31 cellular contexts compared by ENCODE assay signal in the genomic region with DNA sequence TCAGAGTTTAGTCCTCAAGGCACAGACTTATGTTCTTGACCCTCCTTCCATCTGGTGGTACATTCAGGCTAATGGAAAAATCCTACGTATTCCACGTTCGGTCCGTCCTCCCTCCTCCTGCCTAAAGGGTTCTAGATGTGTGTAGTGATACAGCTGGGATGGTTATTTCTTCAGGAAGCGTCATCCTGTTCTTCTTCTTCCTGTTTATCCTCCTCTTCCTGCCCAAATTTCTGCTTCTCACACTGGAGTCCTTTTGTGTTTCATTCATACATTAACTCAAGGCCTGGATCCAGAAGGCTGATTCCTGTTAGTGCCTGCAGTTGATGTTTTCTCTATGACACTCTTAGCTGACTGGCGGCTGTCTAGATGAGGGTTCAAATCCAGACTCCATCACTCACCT. TPM values are rescaled to one million over a fixed set of nuclear protein-coding genes. Genes with fewer than 3 reads are reported as not detected.
DNase-seq lines count a peak whose midpoint lies in the region; ATAC-seq, FAIRE-seq and TF ChIP-seq lines count a peak whose summit lies in the region.
"Had no signal": no experiment of that assay in that cellular context is flagged by ENCODE, and none has a peak within 500 bp of the region (broad histone marks: within the 10 kb centered on the region; RNA-seq: fewer than 3 reads in every experiment).

No MANE protein-coding gene starts in this region.

- H2AFZ ChIP-seq in H1 (ENCODE audit: low read length) (no peak overlapping the region), hepatocyte (no peak overlapping the region), GM23338 (no peak overlapping the region)

- H2AK5ac ChIP-seq in H1 (ENCODE audit: low read depth, low read length): no peak overlapping the region

- H3K79me2 ChIP-seq in H1 (ENCODE audit: control insufficient read depth in 1 of 2, insufficient read depth in 2 of 2, low read length in 2 of 2) (no peaks in the 10 kb centered on the region), hepatocyte (peaks cover 13% of the 10 kb centered on the region), GM23338 (replicated peaks; ENCODE audit: insufficient read depth) (no peaks in the 10 kb centered on the region)

- peak overlapping the region; percentile 10 for H4K91ac ChIP-seq in H1 (replicated peaks; ENCODE audit: insufficient read length, low read length)

- no peak overlapping the region for H3K4me2 ChIP-seq in H1 (ENCODE audit: insufficient read depth in 1 of 2, low read depth in 2 of 2, low read length in 2 of 2)
- H3K4me2 ChIP-seq in hepatocyte: no peak overlapping the region
- no peak overlapping the region for H3K4me2 ChIP-seq in GM23338
- H3K4me2 ChIP-seq: BLaER1 had no signal

- H3K27ac Mint-ChIP-seq in activated T-helper 2 cell treated with anti-CD3 and anti-CD28 coated beads, Interferon-gamma antibody, Interleukin-2, Interleukin-4, amounts not matched to agents 10 μg/mL and 5 μg/mL and 100 μg/mL, durations not matched to agents 14 hours and 24 hours and 36 hours: no peak overlapping the region
- H3K27ac Mint-ChIP-seq in GM23338: no peak overlapping the region
- H3K27ac Mint-ChIP-seq: CD4-positive, alpha-beta memory T cell; CD4-positive, CD25-positive, alpha-beta regulatory T cell; CD8-positive, alpha-beta memory T cell had no signal

- CTCF ChIA-PET in H1 (lab: Charles Lee; ENCODE audit: partially characterized antibody): interaction anchor here (1.1 to 1.6 kb wide), 3 partner anchors 11 to 26 kb away, joined by 3 to 7 read pairs (median 6); no protein-coding TSS in a partner anchor

- DNase-seq in H1 (ENCODE audit: low read depth in 1 of 2, low spot score in 2 of 2): peak in 1 of 2 experiments; percentile 39
- DNase-seq in hepatocyte (ENCODE audit: low spot score): no peak
- no peak for DNase-seq in activated T-helper 2 cell treated with anti-CD3 and anti-CD28 coated beads, Interferon-gamma antibody, Interleukin-2, Interleukin-4, amounts not matched to agents 10 μg/mL and 5 μg/mL and 100 μg/mL, durations not matched to agents 14 hours and 24 hours and 36 hours (ENCODE audit: low spot score)
- no peak for DNase-seq in GM23338 (ENCODE audit: low spot score)
- no peak for DNase-seq in activated CD4-positive, alpha-beta T cell treated with anti-CD3 and anti-CD28 coated beads for 4 hours
- DNase-seq: 8988T; ACHN; BE2C; CD4-positive, alpha-beta memory T cell; CD4-positive, CD25-positive, alpha-beta regulatory T cell; CD8-positive, alpha-beta memory T cell; COR-L47; DMS153; DMS79; DND-41; EL; GDM1 had no signal

- H2BK5ac ChIP-seq in H1 (ENCODE audit: low read depth, low read length): no peak overlapping the region

- peaks cover 0 to 10% (median 5%) of the 10 kb centered on the region in 4 experiments; a peak in 6 of 7 replicates for H3K4me1 ChIP-seq in H1 (replicated peaks in 1 of 4; ENCODE audit: control insufficient read depth in 3 of 4, insufficient read depth in 4 of 4, low read length in 3 of 4)
- peaks cover 43% of the 10 kb centered on the region for H3K4me1 ChIP-seq in hepatocyte (ENCODE audit: insufficient read depth)
- H3K4me1 ChIP-seq in GM23338 (ENCODE audit: insufficient read depth): peaks cover 16% of the 10 kb centered on the region
- H3K4me1 ChIP-seq: BE2C had no signal

- TF ChIP-seq POLR2A in H1 (IDR thresholded peaks at IDR 0.05; ENCODE audit: control extremely low read depth in 1 of 2, low read depth in 2 of 2, low read length in 2 of 2): no peak

- no peaks in the 10 kb centered on the region for H3K36me3 Mint-ChIP-seq in activated T-helper 2 cell treated with anti-CD3 and anti-CD28 coated beads, Interferon-gamma antibody, Interleukin-2, Interleukin-4, amounts not matched to agents 10 μg/mL and 5 μg/mL and 100 μg/mL, durations not matched to agents 14 hours and 24 hours and 36 hours (ENCODE audit: low read depth)
- H3K36me3 Mint-ChIP-seq in GM23338 (ENCODE audit: low read depth): no peaks in the 10 kb centered on the region; the same call in 2 of the 3 replicates
- H3K36me3 Mint-ChIP-seq: CD14-positive monocyte; CD4-positive, alpha-beta memory T cell; CD8-positive, alpha-beta memory T cell had no signal

- H3K27me3 ChIP-seq in H1 (replicated peaks in 1 of 4; ENCODE audit: control insufficient read depth in 3 of 4, extremely low read depth in 1 of 4, insufficient read depth in 3 of 4, low read length in 3 of 4): peaks cover 0 to 4% (median 0%) of the 10 kb centered on the region in 4 experiments; a peak in 2 of 7 replicates
- no peaks in the 10 kb centered on the region for H3K27me3 ChIP-seq in hepatocyte
- no peaks in the 10 kb centered on the region for H3K27me3 ChIP-seq in GM23338 (ENCODE audit: insufficient read depth)
- H3K27me3 ChIP-seq: BE2C, BLaER1 had no signal

- no peak overlapping the region for H3K18ac ChIP-seq in H1 (ENCODE audit: extremely low read depth, low read length)

- H3K56ac ChIP-seq in H1 (replicated peaks; ENCODE audit: insufficient read length, low read depth, low read length): no peak overlapping the region

- H3K27ac ChIP-seq in H1 (ENCODE audit: low read depth, low read length) (no peak overlapping the region), hepatocyte (peak overlapping the region; percentile 95), GM23338 (ENCODE audit: low read depth) (no peak overlapping the region)
- H3K27ac ChIP-seq: BLaER1 had no signal

- no peak overlapping the region for H2BK12ac ChIP-seq in H1 (ENCODE audit: low read depth, low read length)

- no peak for FAIRE-seq in H1 (lab: Jason Lieb, UNC)
- FAIRE-seq: A204.1, D721Med, GM12878, GM12892, GM18507 had no signal

- TF ChIP-seq EP300 in H1 (IDR thresholded peaks at IDR 0.05; ENCODE audit: borderline replicate concordance in 1 of 2, low read depth in 2 of 2, low read length in 2 of 2): no peak

- H3K23ac ChIP-seq in H1 (ENCODE audit: insufficient read length): no peak overlapping the region

- H3K23me2 ChIP-seq in H1 (ENCODE audit: low read depth, low read length): no peaks in the 10 kb centered on the region

- no peak overlapping the region for H3K9ac ChIP-seq in H1 (replicated peaks in 1 of 4; ENCODE audit: extremely low read depth in 1 of 4, low read depth in 3 of 4, low read length in 3 of 4)
- H3K9ac ChIP-seq: BLaER1 had no signal

- no peaks in the 10 kb centered on the region for H3K9me3 ChIP-seq in H1 (ENCODE audit: insufficient read depth in 2 of 2, low read depth in 1 of 2, low read length in 1 of 2)
- H3K9me3 ChIP-seq in hepatocyte (ENCODE audit: low read depth): no peaks in the 10 kb centered on the region
- H3K9me3 ChIP-seq: BE2C, BLaER1 had no signal

- H4K5ac ChIP-seq in H1 (ENCODE audit: insufficient read length, low read depth, low read length): no peak overlapping the region

- intact Hi-C loops in activated T-helper 2 cell treated with anti-CD3 and anti-CD28 coated beads, Interferon-gamma antibody, Interleukin-2, Interleukin-4, amounts not matched to agents 10 μg/mL and 5 μg/mL and 100 μg/mL, durations not matched to agents 14 hours and 24 hours and 36 hours (cut with micrococcal nuclease): no loop called here

- 92% methylated on average over 6 of the region's 6 CpGs; no CpG with 5 or more reads in 1 of the 2 experiments for WGBS in H1 (ENCODE audit: extremely low coverage in 1 of 2, insufficient coverage in 1 of 2, insufficient read length in 1 of 2, insufficient replicate concordance in 2 of 2, low coverage in 1 of 2, low lambda C conversion rate in 2 of 2, missing lambda C conversion rate in 1 of 2), 2 experiments
- WGBS in hepatocyte (ENCODE audit: low lambda C conversion rate, missing lambda C conversion rate): 73% methylated on average over 6 of the region's 6 CpGs

- H3K79me1 ChIP-seq in H1 (ENCODE audit: low read depth, low read length): no peaks in the 10 kb centered on the region

- POLR2A ChIA-PET in H1 (lab: Charles Lee; ENCODE audit: partially characterized antibody): no interaction called here

- no peak overlapping the region for H2BK120ac ChIP-seq in H1 (replicated peaks; ENCODE audit: low read depth, low read length)

- 0 out of 2 replicates have a peak, but pooled peaks cover 3% of the 10 kb centered on the region for H3F3A ChIP-seq in GM23338 (replicated peaks; ENCODE audit: low read depth)

- ATAC-seq in GM19351 (IDR thresholded peaks at IDR 0.05; ENCODE audit: unreplicated experiment) (no peak), GM23338 (no peak)
- ATAC-seq: GM12878 had no signal

- no peaks in the 10 kb centered on the region for H3K4me1 Mint-ChIP-seq in activated T-helper 2 cell treated with anti-CD3 and anti-CD28 coated beads, Interferon-gamma antibody, Interleukin-2, Interleukin-4, amounts not matched to agents 10 μg/mL and 5 μg/mL and 100 μg/mL, durations not matched to agents 14 hours and 24 hours and 36 hours (ENCODE audit: low read depth)
- peaks cover 30% of the 10 kb centered on the region for H3K4me1 Mint-ChIP-seq in GM23338
- H3K4me1 Mint-ChIP-seq: CD14-positive monocyte; CD4-positive, alpha-beta memory T cell; CD4-positive, CD25-positive, alpha-beta regulatory T cell; CD8-positive, alpha-beta memory T cell had no signal

- no peaks in the 10 kb centered on the region for H3K9me3 Mint-ChIP-seq in activated T-helper 2 cell treated with anti-CD3 and anti-CD28 coated beads, Interferon-gamma antibody, Interleukin-2, Interleukin-4, amounts not matched to agents 10 μg/mL and 5 μg/mL and 100 μg/mL, durations not matched to agents 14 hours and 24 hours and 36 hours
- no peaks in the 10 kb centered on the region for H3K9me3 Mint-ChIP-seq in GM23338
- H3K9me3 Mint-ChIP-seq: CD14-positive monocyte; CD4-positive, alpha-beta memory T cell; CD4-positive, CD25-positive, alpha-beta regulatory T cell; CD8-positive, alpha-beta memory T cell had no signal

- TF ChIP-seq CTCF in H1 (IDR thresholded peaks at IDR 0.05; ENCODE audit: control extremely low read depth in 1 of 3, insufficient read depth in 1 of 3, low read depth in 1 of 3, low read length in 3 of 3): no peak
- TF ChIP-seq CTCF in hepatocyte (IDR thresholded peaks at IDR 0.05; ENCODE audit: poor library complexity): no peak
- TF ChIP-seq CTCF in GM23338 (conservative IDR thresholded peaks at IDR 0.05; ENCODE audit: low read depth in 2 of 2): no peak

- no peak overlapping the region for H3K14ac ChIP-seq in H1 (ENCODE audit: insufficient read length)

- H4K8ac ChIP-seq in H1 (ENCODE audit: extremely low read depth, insufficient read depth, low read length): no peak overlapping the region

- no peaks in the 10 kb centered on the region for H3K36me3 ChIP-seq in H1 (ENCODE audit: control insufficient read depth in 2 of 4, insufficient read depth in 4 of 4, low read length in 3 of 4)
- H3K36me3 ChIP-seq in hepatocyte (replicated peaks; ENCODE audit: insufficient read depth, low read depth): no peaks in the 10 kb centered on the region
- no peaks in the 10 kb centered on the region for H3K36me3 ChIP-seq in GM23338 (ENCODE audit: insufficient read depth)
- H3K36me3 ChIP-seq: BE2C, BLaER1 had no signal

- no peak overlapping the region for H2BK20ac ChIP-seq in H1 (ENCODE audit: low read length)

- TF ChIP-seq RAD21 in H1 (IDR thresholded peaks at IDR 0.05 in 1 of 2, conservative IDR thresholded peaks at IDR 0.05 in 1 of 2; ENCODE audit: low read depth in 2 of 2, low read length in 2 of 2): no peak

- no peak overlapping the region for H2BK15ac ChIP-seq in H1 (ENCODE audit: low read length)

- peaks cover 15% of the 10 kb centered on the region for H3K27me3 Mint-ChIP-seq in activated T-helper 2 cell treated with anti-CD3 and anti-CD28 coated beads, Interferon-gamma antibody, Interleukin-2, Interleukin-4, amounts not matched to agents 10 μg/mL and 5 μg/mL and 100 μg/mL, durations not matched to agents 14 hours and 24 hours and 36 hours (ENCODE audit: low read depth)
- H3K27me3 Mint-ChIP-seq in GM23338 (ENCODE audit: insufficient read depth, low read depth, poor library complexity): peaks cover 10% of the 10 kb centered on the region

- H3K9me2 ChIP-seq in hepatocyte (replicated peaks; ENCODE audit: insufficient read depth) (no peaks in the 10 kb centered on the region), GM23338 (ENCODE audit: insufficient read depth) (peaks cover 14% of the 10 kb centered on the region; the same call in 1 of the 2 replicates)

- no peak overlapping the region for H3K4ac ChIP-seq in H1 (replicated peaks; ENCODE audit: insufficient read length, low read depth, low read length)

- H4K20me1 ChIP-seq in H1 (replicated peaks in 1 of 2; ENCODE audit: control insufficient read depth in 1 of 2, insufficient read depth in 2 of 2, low read length in 2 of 2): no peaks in the 10 kb centered on the region
- H4K20me1 ChIP-seq in hepatocyte (ENCODE audit: insufficient read depth, poor library complexity, severe bottlenecking): no peaks in the 10 kb centered on the region
- H4K20me1 ChIP-seq in GM23338 (replicated peaks; ENCODE audit: insufficient read depth): no peaks in the 10 kb centered on the region
- H4K20me1 ChIP-seq: BLaER1 had no signal

- H3K4me3 Mint-ChIP-seq in activated T-helper 2 cell treated with anti-CD3 and anti-CD28 coated beads, Interferon-gamma antibody, Interleukin-2, Interleukin-4, amounts not matched to agents 10 μg/mL and 5 μg/mL and 100 μg/mL, durations not matched to agents 14 hours and 24 hours and 36 hours (ENCODE audit: low read depth): no peak overlapping the region
- no peak overlapping the region for H3K4me3 Mint-ChIP-seq in GM23338
- H3K4me3 Mint-ChIP-seq: CD14-positive monocyte; CD4-positive, alpha-beta memory T cell; CD4-positive, CD25-positive, alpha-beta regulatory T cell; CD8-positive, alpha-beta memory T cell had no signal

- H3K4me3 ChIP-seq in H1 (ENCODE audit: extremely low read depth in 1 of 4, insufficient read depth in 2 of 4, low read depth in 3 of 4, low read length in 4 of 4) (no peak overlapping the region), hepatocyte (no peak overlapping the region), GM23338 (no peak overlapping the region)
- H3K4me3 ChIP-seq: BLaER1, GM12878 had no signal

RNA-seq across cellular contexts. Expression of a gene that starts 16.8 kb away (rescaled TPM):
- polyA plus RNA-seq in PFSK-1 (2012; ENCODE audit: insufficient read length, low read depth): not detected
- total RNA-seq in H1 (2021; fragmentation: NEBNext Ultra II Directional; extraction: Animal tissue kit (Norgen Biotek cat#: 25700)): not detected in 2 replicates
- polyA plus RNA-seq in H1 (2011; rRNA removed) (0.31 and 0.39 TPM in 2 replicates), hepatocyte (32.6 and 38.8 TPM in 2 replicates), GM23338 (2016; fragmentation: Nextera tagmentation; extraction: Ambion mirVana) (0.18 and 0.47 TPM in 2 replicates)
- polyA plus RNA-seq in H1 (2011; cell fraction: cytosol; rRNA removed): 0.67 TPM
- polyA plus RNA-seq in H1 (2011; cell fraction: nucleus; rRNA removed): 0.47 TPM
- 0.16 to 0.58 TPM (median 0.23 TPM) in 4 replicates for polyA plus RNA-seq in H1 (2012, experiment 1 of 2)
- 0.20 TPM for polyA plus RNA-seq in H1 (2012, experiment 2 of 2)
- 0.12 TPM for polyA plus RNA-seq in H1 (2013, experiment 1 of 2)
- polyA plus RNA-seq in H1 (2013, experiment 2 of 2): 0.07 TPM
- not detected in 2 replicates for polyA minus RNA-seq in H1 (2011; rRNA and poly(A)+ RNA removed)
- polyA minus RNA-seq in H1 (2011; cell fraction: cytosol; rRNA and poly(A)+ RNA removed): not detected
- polyA minus RNA-seq in H1 (2011; cell fraction: nucleus; rRNA and poly(A)+ RNA removed): not detected
- 66.6 and 67.1 TPM in 2 replicates for total RNA-seq in hepatocyte
- not detected in 2 replicates for total RNA-seq in activated T-helper 2 cell treated with anti-CD3 and anti-CD28 coated beads, Interferon-gamma antibody, Interleukin-2, Interleukin-4, amounts not matched to agents 10 μg/mL and 5 μg/mL and 100 μg/mL, durations not matched to agents 14 hours and 24 hours and 36 hours
- total RNA-seq in GM23338 (2014; rRNA removed; shearing (Covaris generic)): 0.28 TPM in 1 of 2 replicates, not detected in the other
- total RNA-seq: A673; Calu3; CD4-positive, alpha-beta memory T cell; CD4-positive, CD25-positive, alpha-beta regulatory T cell; CD8-positive, alpha-beta memory T cell; Daoy; G401; GM12878 had no signal
- polyA plus RNA-seq: AG04450; CD14-positive monocyte; CD4-positive, alpha-beta memory T cell; CD4-positive, CD25-positive, alpha-beta regulatory T cell; CD8-positive, alpha-beta memory T cell had no signal

RNA-seq across cellular contexts. Expression of a gene that starts 50.6 kb away (rescaled TPM):
- not detected for polyA plus RNA-seq in PFSK-1 (2012; ENCODE audit: insufficient read length, low read depth)
- not detected in 2 replicates for total RNA-seq in H1 (2021; fragmentation: NEBNext Ultra II Directional; extraction: Animal tissue kit (Norgen Biotek cat#: 25700))
- polyA plus RNA-seq in H1 (2011; rRNA removed) (not detected in 2 replicates), hepatocyte (0.70 TPM in 1 of 2 replicates, not detected in the other), GM23338 (2016; fragmentation: Nextera tagmentation; extraction: Ambion mirVana) (0.14 TPM in 1 of 2 replicates, not detected in the other)
- polyA plus RNA-seq in H1 (2011; cell fraction: cytosol; rRNA removed): not detected
- not detected for polyA plus RNA-seq in H1 (2011; cell fraction: nucleus; rRNA removed)
- polyA plus RNA-seq in H1 (2012, experiment 1 of 2): 0.31 to 0.41 TPM (median 0.38 TPM) in 4 replicates
- polyA plus RNA-seq in H1 (2012, experiment 2 of 2): not detected
- not detected for polyA plus RNA-seq in H1 (2013, experiment 1 of 2)
- not detected for polyA plus RNA-seq in H1 (2013, experiment 2 of 2)
- not detected in 2 replicates for polyA minus RNA-seq in H1 (2011; rRNA and poly(A)+ RNA removed)
- polyA minus RNA-seq in H1 (2011; cell fraction: cytosol; rRNA and poly(A)+ RNA removed): not detected
- not detected for polyA minus RNA-seq in H1 (2011; cell fraction: nucleus; rRNA and poly(A)+ RNA removed)
- not detected in 2 replicates for total RNA-seq in hepatocyte
- not detected in 2 replicates for total RNA-seq in activated T-helper 2 cell treated with anti-CD3 and anti-CD28 coated beads, Interferon-gamma antibody, Interleukin-2, Interleukin-4, amounts not matched to agents 10 μg/mL and 5 μg/mL and 100 μg/mL, durations not matched to agents 14 hours and 24 hours and 36 hours
- not detected in 2 replicates for total RNA-seq in GM23338 (2014; rRNA removed; shearing (Covaris generic))
- total RNA-seq: A673; Calu3; CD4-positive, alpha-beta memory T cell; CD4-positive, CD25-positive, alpha-beta regulatory T cell; CD8-positive, alpha-beta memory T cell; Daoy; G401; GM12878 had no signal
- polyA plus RNA-seq: AG04450; CD14-positive monocyte; CD4-positive, CD25-positive, alpha-beta regulatory T cell; CD8-positive, alpha-beta memory T cell; GM12878 had no signal

Comparison
In these comparisons a context has a peak if more than half of its experiments do, and no peak if none do; other contexts are left out.
1. RNA of a gene that starts 16.8 kb away (total RNA-seq): 66.6 to 67.1 TPM in hepatocyte; 0.28 TPM in GM23338, not detected in H1 and not detected in activated T-helper 2 cell treated with anti-CD3 and anti-CD28 coated beads, Interferon-gamma antibody, Interleukin-2, Interleukin-4, amounts not matched to agents 10 μg/mL and 5 μg/mL and 100 μg/mL, durations not matched to agents 14 hours and 24 hours and 36 hours; every median in the first group is over 10 times any median in the second.